ENCODE assay signal across 2 cellular contexts in genomic region chr7:8111282-8111681, GRCh38.
TF ChIP-seq lines count a peak whose summit lies in the region.

No MANE protein-coding gene starts in this region.

TF ChIP-seq in GM23338, 12 proteins besides CTCF, POLR2A, EP300 and RAD21:
- TF ChIP-seq ZNF331 (CRISPR knock-in tag; IDR thresholded peaks at IDR 0.05; ENCODE audit: low read depth) = no peak
- TF ChIP-seq STAT1 (IDR thresholded peaks at IDR 0.05; ENCODE audit: unreplicated experiment) = no peak
- TF ChIP-seq, protein P1, sequence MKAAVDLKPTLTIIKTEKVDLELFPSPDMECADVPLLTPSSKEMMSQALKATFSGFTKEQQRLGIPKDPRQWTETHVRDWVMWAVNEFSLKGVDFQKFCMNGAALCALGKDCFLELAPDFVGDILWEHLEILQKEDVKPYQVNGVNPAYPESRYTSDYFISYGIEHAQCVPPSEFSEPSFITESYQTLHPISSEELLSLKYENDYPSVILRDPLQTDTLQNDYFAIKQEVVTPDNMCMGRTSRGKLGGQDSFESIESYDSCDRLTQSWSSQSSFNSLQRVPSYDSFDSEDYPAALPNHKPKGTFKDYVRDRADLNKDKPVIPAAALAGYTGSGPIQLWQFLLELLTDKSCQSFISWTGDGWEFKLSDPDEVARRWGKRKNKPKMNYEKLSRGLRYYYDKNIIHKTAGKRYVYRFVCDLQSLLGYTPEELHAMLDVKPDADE (IDR thresholded peaks at IDR 0.05) = no peak
- no peak for TF ChIP-seq JUNB (IDR thresholded peaks at IDR 0.05; ENCODE audit: unreplicated experiment)
- no peak for TF ChIP-seq EZH2phosphoT487 (IDR thresholded peaks at IDR 0.05; ENCODE audit: unreplicated experiment)
- TF ChIP-seq NANOG (IDR thresholded peaks at IDR 0.05; ENCODE audit: borderline replicate concordance) = no peak
TF ChIP-seq in GM23338: peak in this region for 0.

TF ChIP-seq in H1, 55 proteins besides CTCF, POLR2A, EP300 and RAD21:
- no peak for TF ChIP-seq CBX8 (IDR thresholded peaks at IDR 0.05; ENCODE audit: borderline replicate concordance, low read depth, low read length)
- TF ChIP-seq BRCA1 (IDR thresholded peaks at IDR 0.05; ENCODE audit: low read depth, low read length) = no peak
- TF ChIP-seq ASH2L (IDR thresholded peaks at IDR 0.05; ENCODE audit: low read length) = no peak
- no peak for TF ChIP-seq TBP (IDR thresholded peaks at IDR 0.05; ENCODE audit: low read depth, low read length)
- no peak for TF ChIP-seq USF2 (IDR thresholded peaks at IDR 0.05; ENCODE audit: low read length)
- TF ChIP-seq SIRT6 (IDR thresholded peaks at IDR 0.05; ENCODE audit: low read length) = no peak
- no peak for TF ChIP-seq TAF1 (IDR thresholded peaks at IDR 0.05; ENCODE audit: low read depth, low read length)
